Comparison of ENCODE assay signal across 9 cellular contexts in the genomic region with DNA sequence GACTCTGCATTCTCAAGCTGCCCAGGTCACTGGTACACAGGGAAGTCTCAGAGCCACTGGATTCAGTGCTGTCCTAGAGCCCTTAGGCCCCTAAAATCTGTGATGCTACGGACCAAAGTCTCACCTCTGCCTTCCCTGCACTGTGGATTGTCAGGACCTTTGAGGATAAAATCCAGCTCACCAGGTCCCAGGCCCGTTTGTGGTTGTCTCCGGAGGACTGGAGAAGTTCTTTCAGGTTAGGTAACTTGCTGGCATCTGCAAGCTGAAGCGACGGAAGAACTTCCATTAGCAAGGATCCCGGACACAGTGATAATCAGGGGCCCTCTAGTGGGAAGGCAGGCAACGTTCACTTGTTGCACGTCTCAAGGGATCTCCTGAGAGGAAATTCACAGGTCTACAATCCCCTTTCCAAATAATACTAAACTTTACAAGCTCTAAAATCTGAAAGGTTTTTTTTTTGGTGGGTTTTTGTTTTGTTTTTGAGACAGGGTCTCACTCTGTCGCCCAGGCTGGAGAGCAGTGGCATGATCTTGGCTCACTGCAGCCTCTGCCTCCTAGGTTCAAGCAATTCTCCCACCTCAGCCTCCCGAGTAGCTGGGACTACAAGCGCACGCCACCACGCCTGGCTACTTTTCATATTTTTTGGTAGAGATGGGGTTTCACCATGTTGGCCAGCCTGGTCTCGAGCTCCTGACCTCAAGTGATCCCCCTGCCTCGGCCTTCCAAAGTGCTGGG. TPM values are rescaled to one million over a fixed set of nuclear protein-coding genes. Genes with fewer than 3 reads are reported as not detected.
DNase-seq lines count a peak whose midpoint lies in the region; ATAC-seq and TF ChIP-seq lines count a peak whose summit lies in the region.
"Not testable (repeated sequence)": the region's sequence is repeated elsewhere in the genome, so short reads cannot be mapped to it uniquely, and the experiment has no call there.
"Had no signal": no experiment of that assay in that cellular context is flagged by ENCODE, and none has a peak within 500 bp of the region (broad histone marks: within the 10 kb centered on the region; RNA-seq: fewer than 3 reads in every experiment).

No MANE protein-coding gene starts in this region.

- not testable (repeated sequence) for H3K9ac ChIP-seq in colonic mucosa (ENCODE audit: low read depth in 2 of 2, low read length in 2 of 2); neural progenitor cell

- not testable (repeated sequence) for H4K20me1 ChIP-seq in neural progenitor cell (ENCODE audit: low read depth)

- not testable (repeated sequence) for H3F3A ChIP-seq in neural progenitor cell (ENCODE audit: low read depth)

- not testable (repeated sequence) for H3K79me2 ChIP-seq in neural progenitor cell (ENCODE audit: low read depth)

- H3K4me3 Mint-ChIP-seq in neural progenitor cell, result not testable (repeated sequence)

- H3K9me3 Mint-ChIP-seq in neural progenitor cell, result not testable (repeated sequence)

- H3K4me1 Mint-ChIP-seq in neural progenitor cell, result not testable (repeated sequence)

- DNase-seq in DMS114 treated with DMSO at 0.1 percent for 48 hours (lab: John Stamatoyannopoulos, UW; ENCODE audit: unreplicated experiment) (peak; percentile 73), HPDE6-E6E7 (ENCODE audit: extremely low spot score) (peak; percentile 65), NCI-H82 treated with DMSO at 0.1 percent for 48 hours (lab: John Stamatoyannopoulos, UW; ENCODE audit: unreplicated experiment) (peak; percentile 43), colonic mucosa (peak; percentile 67), right cardiac atrium (peak; percentile 62 to 82 (median 75)), neural progenitor cell (ENCODE audit: low spot score) (peak; percentile 85)
- DNase-seq in thoracic aorta (ENCODE audit: low spot score), result not testable (repeated sequence)

- WGBS in right cardiac atrium, result 48% methylated on average over 15 of the region's 15 CpGs

- H3K27ac ChIP-seq in colonic mucosa; right cardiac atrium (ENCODE audit: low read length); neural progenitor cell; thoracic aorta: not testable (repeated sequence)

- ATAC-seq in right cardiac atrium (peak; percentile 85 to 89), thoracic aorta (ENCODE audit: insufficient number of reproducible peaks, low FRiP score, low read depth) (peak; percentile 28)

- H3K36me3 Mint-ChIP-seq in neural progenitor cell, result not testable (repeated sequence)

- H3K4me2 ChIP-seq in neural progenitor cell, result not testable (repeated sequence)

- H3K4me3 ChIP-seq in WI38 (ENCODE audit: low read depth, low read length); colonic mucosa; right cardiac atrium (ENCODE audit: low read length); neural progenitor cell; thoracic aorta: not testable (repeated sequence)

- H3K27me3 Mint-ChIP-seq in neural progenitor cell (ENCODE audit: insufficient read depth, low read depth), result not testable (repeated sequence)

- not testable (repeated sequence) for H3K4me1 ChIP-seq in colonic mucosa; right cardiac atrium (ENCODE audit: control insufficient read depth, insufficient read depth, low read length); neural progenitor cell; thoracic aorta (ENCODE audit: control insufficient read depth in 1 of 2, low read depth in 2 of 2)

- not testable (repeated sequence) for H3K27me3 ChIP-seq in colonic mucosa; right cardiac atrium (ENCODE audit: control insufficient read depth, insufficient read depth); neural progenitor cell; thoracic aorta (replicated peaks; ENCODE audit: insufficient read depth)

- not testable (repeated sequence) for H3K9me3 ChIP-seq in colonic mucosa; right cardiac atrium (ENCODE audit: control insufficient read depth, low read length); neural progenitor cell (ENCODE audit: low read depth); thoracic aorta

- not testable (repeated sequence) for H3K27ac Mint-ChIP-seq in neural progenitor cell

- H2AFZ ChIP-seq in neural progenitor cell (replicated peaks), result peak overlapping the region; percentile 69

- not testable (repeated sequence) for H3K36me3 ChIP-seq in colonic mucosa, neural progenitor cell, thoracic aorta

- intact Hi-C loops in colonic mucosa (cut with DNase I) (loop anchor here (5.0 kb wide), 2 partner anchors 74 to 239 kb away; no protein-coding TSS in a partner anchor), right cardiac atrium (cut with DNase I) (loop anchor here in 3 of 4 donors (5.0 to 10.0 kb wide), 2 partner anchors 76 to 84 kb away; partner anchors contain the start of gene CLPX (in 2 of the 3))

- TF ChIP-seq CTCF in WI38 (IDR thresholded peaks at IDR 0.05; ENCODE audit: low read depth, low read length) (peak; percentile 81), colonic mucosa (IDR thresholded peaks at IDR 0.05) (peak; percentile 46), neural progenitor cell (IDR thresholded peaks at IDR 0.05) (peak; percentile 80), thoracic aorta (IDR thresholded peaks at IDR 0.05) (peak; percentile 65)

RNA-seq across cellular contexts. Expression of gene PARP16, which starts 15.7 kb away (rescaled TPM):
- total RNA-seq in colonic mucosa (1 to 10 TPM; 9.5 to 9.9 TPM), right cardiac atrium (1 to 10 TPM; 5.2 to 6.1 (median 5.5) TPM), neural progenitor cell (ENCODE audit: low replicate concordance) (5.7 and 9.4 TPM in 2 replicates), thoracic aorta (10 to 100 TPM in 1 of 2 donors, 1 to 10 TPM in 1; 7.2 to 15.4 TPM)
- polyA plus RNA-seq in right cardiac atrium, result 4.3 TPM

RNA-seq across cellular contexts. Expression of gene RNU5A-1, which starts 24.9 kb away (rescaled TPM):
- total RNA-seq in colonic mucosa (not detected), right cardiac atrium (10 to 100 TPM in 1 of 4 donors, not detected in 3; 12.5 TPM), neural progenitor cell (ENCODE audit: low replicate concordance) (not detected in 2 replicates), thoracic aorta (not detected)
- polyA plus RNA-seq in right cardiac atrium, result not detected
- total RNA-seq: activated T-cell treated with anti-CD3 and anti-CD28 coated beads, Interleukin-2, amount 50 U/mL, for 4 hours had no signal

RNA-seq across cellular contexts. Expression of gene RNU5B-1, which starts 33.5 kb away (rescaled TPM):
- total RNA-seq in colonic mucosa (10 to 100 TPM in 1 of 2 donors, not detected in 1; 26.1 TPM), right cardiac atrium (10 to 100 TPM; 16.9 to 71.0 (median 42.7) TPM), neural progenitor cell (ENCODE audit: low replicate concordance) (not detected in 2 replicates), thoracic aorta (not detected)
- not detected for polyA plus RNA-seq in right cardiac atrium

RNA-seq across cellular contexts. Expression of gene CILP, which starts 59.7 kb away (rescaled TPM):
- total RNA-seq in colonic mucosa (1 to 10 TPM; 3.7 to 8.7 TPM), right cardiac atrium (1 to 10 TPM; 2.3 to 9.9 (median 4.1) TPM), neural progenitor cell (ENCODE audit: low replicate concordance) (0.22 TPM in 1 of 2 replicates, not detected in the other), thoracic aorta (10 to 100 TPM in 1 of 2 donors, 1 to 10 TPM in 1; 8.5 to 15.8 TPM)
- polyA plus RNA-seq in right cardiac atrium, result 1.3 TPM
